41 cellular contexts compared by ENCODE assay signal in genomic region chr15:34027606-34028005, GRCh38. TPM values are rescaled to one million over a fixed set of nuclear protein-coding genes. Genes with fewer than 3 reads are reported as not detected.
"Had no signal": no experiment of that assay in that cellular context is flagged by ENCODE, and none has a peak within 500 bp of the region (broad histone marks: within the 10 kb centered on the region; RNA-seq: fewer than 3 reads in every experiment).

No MANE protein-coding gene starts in this region.

- H3K9me3 ChIP-seq: adrenal gland, ascending aorta, body of pancreas, breast epithelium had no signal

- H3K27ac ChIP-seq: adrenal gland, ascending aorta, body of pancreas, brain microvascular endothelial cell, breast epithelium, cardiac muscle cell had no signal

- H3K4me1 Mint-ChIP-seq: activated naive CD4-positive, alpha-beta T cell treated with anti-CD3 and anti-CD28 coated beads, Interleukin-2, amount 10 ng/mL, durations not matched to agents 7 days and 5 days had no signal

- DNase-seq: activated effector memory CD4-positive, alpha-beta T cell treated with anti-CD3 and anti-CD28 coated beads, Interleukin-2, amount 50 U/mL, for 16 hours; activated effector memory CD4-positive, alpha-beta T cell treated with Interleukin-2 at 50 U/mL for 16 hours; activated gamma-delta T cell; activated gamma-delta T cell treated with Interleukin-2 at 50 U/mL for 16 hours; activated naive CD4-positive, alpha-beta T cell; activated naive CD4-positive, alpha-beta T cell treated with anti-CD3 and anti-CD28 coated beads for 36 hours; activated naive CD4-positive, alpha-beta T cell treated with anti-CD3 and anti-CD28 coated beads, Interleukin-2, amount 10 ng/mL, durations not matched to agents 7 days and 5 days; activated naive CD4-positive, alpha-beta T cell treated with anti-CD3 and anti-CD28 coated beads, Interleukin-2, amount 50 U/mL, for 16 hours; activated naive CD4-positive, alpha-beta T cell treated with Interleukin-2 at 50 U/mL for 16 hours; activated naive CD8-positive, alpha-beta T cell treated with anti-CD3 and anti-CD28 coated beads for 36 hours; activated naive CD8-positive, alpha-beta T cell treated with anti-CD3 and anti-CD28 coated beads, Interleukin-2, amount 10 ng/mL, durations not matched to agents 7 days and 5 days; activated naive CD8-positive, alpha-beta T cell treated with anti-CD3 and anti-CD28 coated beads, Interleukin-2, amount 50 U/mL, for 24 hours; activated T-cell treated with anti-CD3 and anti-CD28 coated beads, Interleukin-2, amount 50 U/mL, for 24 hours; activated T-cell treated with anti-CD3 and anti-CD28 coated beads, Interleukin-2, amount 50 U/mL, for 4 hours; activated T-cell treated with anti-CD3 and anti-CD28 coated beads, Interleukin-2, amount 50 U/mL, for 48 hours; activated T-cell treated with anti-CD3 and anti-CD28 coated beads, Interleukin-2, amount 50 U/mL, for 72 hours; adrenal gland; amniotic stem cell; amygdala; anterior cingulate cortex; aorta; body of pancreas; brain microvascular endothelial cell; caudate nucleus; central memory CD4-positive, alpha-beta T cell; cerebellar nuclear complex had no signal

- H3K27me3 ChIP-seq: adrenal gland, ascending aorta, body of pancreas, brain microvascular endothelial cell, breast epithelium, cardiac muscle cell had no signal

- FAIRE-seq: astrocyte, bronchial epithelial cell had no signal

- H3K4me1 ChIP-seq: adrenal gland, ascending aorta, body of pancreas, breast epithelium had no signal

- H3K36me3 ChIP-seq: adrenal gland, ascending aorta, brain microvascular endothelial cell, breast epithelium, cardiac muscle cell had no signal

- H3K9me3 Mint-ChIP-seq: activated naive CD4-positive, alpha-beta T cell treated with anti-CD3 and anti-CD28 coated beads, Interleukin-2, amount 50 U/mL, for 24 hours; activated T-cell treated with anti-CD3 and anti-CD28 coated beads, Interleukin-2, amount 50 U/mL, for 24 hours; activated T-helper 17 cell treated with anti-CD3 and anti-CD28 coated beads, Interleukin-2, amount 50 U/mL, for 72 hours; central memory CD8-positive, alpha-beta T cell had no signal

- ATAC-seq: activated naive CD4-positive, alpha-beta T cell treated with anti-CD3 and anti-CD28 coated beads, Interleukin-2, amount 50 U/mL, for 72 hours; activated naive CD8-positive, alpha-beta T cell treated with anti-CD3 and anti-CD28 coated beads, Interleukin-2, amount 50 U/mL, for 24 hours; activated T-cell treated with anti-CD3 and anti-CD28 coated beads, Interleukin-2, amount 50 U/mL, for 4 hours; activated T-cell treated with anti-CD3 and anti-CD28 coated beads, Interleukin-2, amount 50 U/mL, for 72 hours; activated T-helper 17 cell treated with anti-CD3 and anti-CD28 coated beads, Interleukin-2, amount 50 U/mL, for 72 hours; body of pancreas had no signal

- H3K27ac Mint-ChIP-seq: activated naive CD4-positive, alpha-beta T cell treated with anti-CD3 and anti-CD28 coated beads for 36 hours; activated naive CD4-positive, alpha-beta T cell treated with anti-CD3 and anti-CD28 coated beads, Interleukin-2, amount 10 ng/mL, durations not matched to agents 7 days and 5 days; activated naive CD4-positive, alpha-beta T cell treated with anti-CD3 and anti-CD28 coated beads, Interleukin-2, amount 50 U/mL, for 24 hours; activated naive CD4-positive, alpha-beta T cell treated with anti-CD3 and anti-CD28 coated beads, Interleukin-2, amount 50 U/mL, for 72 hours; activated naive CD8-positive, alpha-beta T cell; activated naive CD8-positive, alpha-beta T cell treated with anti-CD3 and anti-CD28 coated beads for 36 hours; activated naive CD8-positive, alpha-beta T cell treated with anti-CD3 and anti-CD28 coated beads, Interleukin-2, amount 10 ng/mL, durations not matched to agents 7 days and 5 days; activated naive CD8-positive, alpha-beta T cell treated with anti-CD3 and anti-CD28 coated beads, Interleukin-2, amount 50 U/mL, for 24 hours; activated T-cell treated with anti-CD3 and anti-CD28 coated beads, Interleukin-2, amount 50 U/mL, for 24 hours; activated T-cell treated with anti-CD3 and anti-CD28 coated beads, Interleukin-2, amount 50 U/mL, for 72 hours; activated T-helper 1 cell treated with anti-CD3 and anti-CD28 coated beads, Interleukin-12 subunit alpha, Interleukin-12 subunit beta, Interleukin-2, Interleukin-4 antibody, amounts not matched to agents 30 ng/mL and 10 ng/mL and 1 ng/mL, durations not matched to agents 14 hours and 24 hours and 36 hours; activated T-helper 17 cell treated with anti-CD3 and anti-CD28 coated beads, Interleukin-2, amount 50 U/mL, for 72 hours; activated T-helper 2 cell treated with anti-CD3 and anti-CD28 coated beads, Interferon-gamma antibody, Interleukin-2, Interleukin-4, amounts not matched to agents 10 μg/mL and 5 μg/mL and 100 μg/mL, durations not matched to agents 14 hours and 24 hours and 36 hours; brain had no signal

- H3K4me3 Mint-ChIP-seq: activated naive CD4-positive, alpha-beta T cell treated with anti-CD3 and anti-CD28 coated beads for 36 hours; activated naive CD4-positive, alpha-beta T cell treated with anti-CD3 and anti-CD28 coated beads, Interleukin-2, amount 10 ng/mL, durations not matched to agents 7 days and 5 days; activated naive CD4-positive, alpha-beta T cell treated with anti-CD3 and anti-CD28 coated beads, Interleukin-2, amount 50 U/mL, for 24 hours; activated naive CD8-positive, alpha-beta T cell; activated naive CD8-positive, alpha-beta T cell treated with anti-CD3 and anti-CD28 coated beads for 36 hours; activated naive CD8-positive, alpha-beta T cell treated with anti-CD3 and anti-CD28 coated beads, Interleukin-2, amount 10 ng/mL, durations not matched to agents 7 days and 5 days; activated naive CD8-positive, alpha-beta T cell treated with anti-CD3 and anti-CD28 coated beads, Interleukin-2, amount 50 U/mL, for 24 hours; activated T-cell treated with anti-CD3 and anti-CD28 coated beads, Interleukin-2, amount 50 U/mL, for 24 hours; activated T-cell treated with anti-CD3 and anti-CD28 coated beads, Interleukin-2, amount 50 U/mL, for 4 hours; activated T-cell treated with anti-CD3 and anti-CD28 coated beads, Interleukin-2, amount 50 U/mL, for 72 hours; activated T-helper 1 cell treated with anti-CD3 and anti-CD28 coated beads, Interleukin-12 subunit alpha, Interleukin-12 subunit beta, Interleukin-2, Interleukin-4 antibody, amounts not matched to agents 30 ng/mL and 10 ng/mL and 1 ng/mL, durations not matched to agents 14 hours and 24 hours and 36 hours; activated T-helper 17 cell treated with anti-CD3 and anti-CD28 coated beads, Interleukin-2, amount 50 U/mL, for 72 hours; brain; central memory CD8-positive, alpha-beta T cell had no signal

- H3K27me3 Mint-ChIP-seq: activated naive CD4-positive, alpha-beta T cell treated with anti-CD3 and anti-CD28 coated beads, Interleukin-2, amount 10 ng/mL, durations not matched to agents 7 days and 5 days; activated naive CD4-positive, alpha-beta T cell treated with anti-CD3 and anti-CD28 coated beads, Interleukin-2, amount 50 U/mL, for 24 hours; activated naive CD8-positive, alpha-beta T cell treated with anti-CD3 and anti-CD28 coated beads for 36 hours; activated naive CD8-positive, alpha-beta T cell treated with anti-CD3 and anti-CD28 coated beads, Interleukin-2, amount 50 U/mL, for 24 hours; activated T-cell treated with anti-CD3 and anti-CD28 coated beads, Interleukin-2, amount 50 U/mL, for 24 hours; activated T-helper 17 cell treated with anti-CD3 and anti-CD28 coated beads, Interleukin-2, amount 50 U/mL, for 72 hours; central memory CD8-positive, alpha-beta T cell had no signal

- H3K4me3 ChIP-seq: adrenal gland, ascending aorta, body of pancreas, breast epithelium, cardiac muscle cell had no signal

RNA-seq across cellular contexts. Expression of gene CHRM5, which starts 59.3 kb away (rescaled TPM):
- total RNA-seq: activated naive CD4-positive, alpha-beta T cell treated with anti-CD3 and anti-CD28 coated beads for 36 hours; activated naive CD4-positive, alpha-beta T cell treated with anti-CD3 and anti-CD28 coated beads, Interleukin-2, amount 50 U/mL, for 72 hours; activated naive CD8-positive, alpha-beta T cell treated with anti-CD3 and anti-CD28 coated beads for 36 hours; activated naive CD8-positive, alpha-beta T cell treated with anti-CD3 and anti-CD28 coated beads, Interleukin-2, amount 10 ng/mL, durations not matched to agents 7 days and 5 days; activated T-cell treated with anti-CD3 and anti-CD28 coated beads, Interleukin-2, amount 50 U/mL, for 72 hours; activated T-helper 1 cell treated with anti-CD3 and anti-CD28 coated beads, Interleukin-12 subunit alpha, Interleukin-12 subunit beta, Interleukin-2, Interleukin-4 antibody, amounts not matched to agents 30 ng/mL and 10 ng/mL and 1 ng/mL, durations not matched to agents 14 hours and 24 hours and 36 hours; activated T-helper 17 cell treated with anti-CD3 and anti-CD28 coated beads, Interleukin-2, amount 50 U/mL, for 72 hours; activated T-helper 2 cell treated with anti-CD3 and anti-CD28 coated beads, Interferon-gamma antibody, Interleukin-2, Interleukin-4, amounts not matched to agents 10 μg/mL and 5 μg/mL and 100 μg/mL, durations not matched to agents 14 hours and 24 hours and 36 hours; adrenal gland; aorta; ascending aorta; body of pancreas; breast epithelium; bronchial epithelial cell; cardiac muscle cell; cardiac septum; chondrocyte had no signal
- polyA plus RNA-seq: aorta, cardiac muscle cell had no signal
